In genomic region chr18:55589625-55590291, GRCh38 we compare ENCODE assay signal across 8 cellular contexts. TPM values are rescaled to one million over a fixed set of nuclear protein-coding genes. Genes with fewer than 3 reads are reported as not detected.
DNase-seq lines count a peak whose midpoint lies in the region; ATAC-seq, FAIRE-seq and TF ChIP-seq lines count a peak whose summit lies in the region.

No MANE protein-coding gene starts in this region.

- POLR2A ChIA-PET in endothelial cell of umbilical vein (lab: Charles Lee): interaction anchor here (0.6 to 0.8 kb wide), 4 partner anchors 35 to 251 kb away, joined by 3 to 6 read pairs (median 3); no protein-coding TSS in a partner anchor

- peak; percentile 93 to 99 for DNase-seq in HL-60 (ENCODE audit: low read depth in 1 of 2, low spot score in 1 of 2)
- DNase-seq in NK-92 (lab: John Stamatoyannopoulos, UW; ENCODE audit: unreplicated experiment): peak; percentile 12
- peak; percentile 74 for DNase-seq in activated CD8-positive, alpha-beta memory T cell treated with anti-CD3 and anti-CD28 coated beads, Interleukin-2, amount 50 U/mL, for 4 hours
- peak; percentile 97 for DNase-seq in endothelial cell of umbilical vein (ENCODE audit: low read depth, low spot score)
- peak; percentile 53 for DNase-seq in stimulated activated CD8-positive, alpha-beta memory T cell treated with anti-CD3 and anti-CD28 coated beads, Interleukin-15, amount 100 ng/mL, for 1 hour (ENCODE audit: low read depth)

- H3K9me1 ChIP-seq in endothelial cell of umbilical vein (replicated peaks; ENCODE audit: control insufficient read depth, extremely low read depth, insufficient read depth, low read length): no peaks in the 10 kb centered on the region

- H4K20me1 ChIP-seq in endothelial cell of umbilical vein (replicated peaks; ENCODE audit: control insufficient read depth, extremely low read depth, insufficient read depth, low read length): no peaks in the 10 kb centered on the region

- H3K27me3 ChIP-seq in HL-60 (ENCODE audit: insufficient read depth, poor library complexity, severe bottlenecking) (no peaks in the 10 kb centered on the region), endothelial cell of umbilical vein (ENCODE audit: control insufficient read depth in 2 of 2, insufficient read depth in 2 of 2, low read length in 2 of 2) (no peaks in the 10 kb centered on the region)

- peak overlapping the region; percentile 83 for H2AFZ ChIP-seq in endothelial cell of umbilical vein (ENCODE audit: low read depth, low read length)

- H3K4me3 ChIP-seq in HL-60 (replicated peaks; ENCODE audit: insufficient read depth, low read length) (peak overlapping the region; percentile 79), endothelial cell of umbilical vein (replicated peaks in 1 of 3; ENCODE audit: insufficient read depth in 1 of 3, low read depth in 1 of 3, low read length in 3 of 3) (peak overlapping the region; percentile 87 to 100 (median 98)), mesodermal cell (ENCODE audit: extremely low read depth, insufficient read depth, low read length, poor library complexity, severe bottlenecking) (peak overlapping the region; percentile 67)

- H3K4me2 ChIP-seq in endothelial cell of umbilical vein (ENCODE audit: insufficient read depth, low read length): peak overlapping the region; percentile 96

- no peak for TF ChIP-seq CTCF in C4-2B (conservative IDR thresholded peaks at IDR 0.05)
- TF ChIP-seq CTCF in HL-60 (IDR thresholded peaks at IDR 0.05; ENCODE audit: insufficient read depth, low read length): no peak
- no peak for TF ChIP-seq CTCF in endothelial cell of umbilical vein (IDR thresholded peaks at IDR 0.05; ENCODE audit: extremely low read depth in 1 of 2, insufficient read depth in 1 of 2, low read depth in 1 of 2, low read length in 2 of 2)

- no TSS peak for BruUV-seq in endothelial cell of umbilical vein (replicated peaks; lab: Mats Ljungman, UMichigan)

- TF ChIP-seq POLR2A in endothelial cell of umbilical vein (IDR thresholded peaks at IDR 0.05; ENCODE audit: low read depth, low read length): peak; percentile 81

- CTCF ChIA-PET in endothelial cell of umbilical vein (lab: Charles Lee): interaction anchor here (0.6 to 1.8 kb wide), 9 partner anchors 167 to 987 kb away, joined by 3 to 9 read pairs (median 4); no protein-coding TSS in a partner anchor

- 1 to 2% methylated on average over 32 to 33 of the region's 37 CpGs for WGBS in mesodermal cell (ENCODE audit: insufficient coverage in 2 of 2), 2 experiments

- peaks cover 39% of the 10 kb centered on the region for H3K79me2 ChIP-seq in endothelial cell of umbilical vein (ENCODE audit: control insufficient read depth, insufficient read depth, low read length)

- dilution Hi-C loops in endothelial cell of umbilical vein (cut with MboI; ENCODE audit: extremely low pct_ligation_motif_present, low sequenced_read_pairs): no loop called here

- intact Hi-C loops in endothelial cell of umbilical vein (cut with micrococcal nuclease): loop anchor here (1.0 to 10.0 kb wide), 15 partner anchors 111 to 986 kb away; no protein-coding TSS in a partner anchor

- H3K9me3 ChIP-seq in endothelial cell of umbilical vein (replicated peaks; ENCODE audit: control insufficient read depth, insufficient read depth, low read length) (no peaks in the 10 kb centered on the region), mesodermal cell (ENCODE audit: control insufficient read depth, low read length) (no peaks in the 10 kb centered on the region)

- peak; percentile 93 for ATAC-seq in GM19452 (IDR thresholded peaks at IDR 0.05; ENCODE audit: unreplicated experiment)

- H3K36me3 ChIP-seq in endothelial cell of umbilical vein (ENCODE audit: control insufficient read depth in 2 of 2, extremely low read depth in 1 of 2, insufficient read depth in 2 of 2, low read length in 2 of 2) (peaks cover 0 to 3% of the 10 kb centered on the region in 2 experiments), mesodermal cell (ENCODE audit: control insufficient read depth, insufficient read depth, low read length) (no peaks in the 10 kb centered on the region)

- peak overlapping the region; percentile 100 for H3K9ac ChIP-seq in endothelial cell of umbilical vein (replicated peaks; ENCODE audit: extremely low read depth, insufficient read depth, low read length)

- H3K4me1 ChIP-seq in endothelial cell of umbilical vein (ENCODE audit: control insufficient read depth, extremely low read depth, insufficient read depth, low read length) (peaks cover 23% of the 10 kb centered on the region), mesodermal cell (ENCODE audit: control insufficient read depth, insufficient read depth, low read length, poor library complexity, severe bottlenecking) (peaks cover 25% of the 10 kb centered on the region)

- peak; percentile 78 for FAIRE-seq in endothelial cell of umbilical vein (lab: Jason Lieb, UNC)

- H3K27ac ChIP-seq in C4-2B (peak overlapping the region; percentile 52), HL-60 (replicated peaks) (peak overlapping the region; percentile 73), endothelial cell of umbilical vein (ENCODE audit: insufficient read depth, low read depth, low read length) (peak overlapping the region; percentile 96), mesodermal cell (ENCODE audit: low read depth, low read length, severe bottlenecking) (no peak overlapping the region)

TF ChIP-seq in endothelial cell of umbilical vein, 7 proteins besides CTCF, POLR2A, EP300 and RAD21:
- TF ChIP-seq JUN (IDR thresholded peaks at IDR 0.05; ENCODE audit: borderline replicate concordance, insufficient read depth, insufficient read length, low read depth) (no peak), POLR2AphosphoS5 (IDR thresholded peaks at IDR 0.05; ENCODE audit: insufficient read depth, low read depth, low read length) (peak; percentile 79), MAX (IDR thresholded peaks at IDR 0.05; ENCODE audit: insufficient read depth, insufficient read length) (peak; percentile 67)

RNA-seq across cellular contexts. Expression of gene TCF4, which starts 1.8 kb away (rescaled TPM):
- total RNA-seq in endothelial cell of umbilical vein: 374 and 390 TPM in 2 replicates
- polyA plus RNA-seq in endothelial cell of umbilical vein: 183 and 204 TPM in 2 replicates
- 105 and 111 TPM in 2 replicates for polyA plus RNA-seq in endothelial cell of umbilical vein (2011; cell fraction: cytosol; rRNA removed)
- polyA plus RNA-seq in endothelial cell of umbilical vein (2011; cell fraction: nucleus; rRNA removed): 339 and 369 TPM in 2 replicates
- 89.6 and 91.0 TPM in 2 replicates for polyA plus RNA-seq in endothelial cell of umbilical vein (2012)
- 1,051 and 1,092 TPM in 2 replicates for polyA minus RNA-seq in endothelial cell of umbilical vein
- polyA minus RNA-seq in endothelial cell of umbilical vein (2011; cell fraction: cytosol; rRNA and poly(A)+ RNA removed): not detected
- polyA minus RNA-seq in endothelial cell of umbilical vein (2011; cell fraction: nucleus; rRNA and poly(A)+ RNA removed): 1,225 and 1,558 TPM in 2 replicates
- 81.0 TPM for polyA plus RNA-seq in mesodermal cell (2013, experiment 1 of 2)
- 71.6 TPM for polyA plus RNA-seq in mesodermal cell (2013, experiment 2 of 2)

Comparison
In these comparisons a context has a peak if more than half of its experiments do, and no peak if none do; other contexts are left out.
1. DNase-seq: peak in every context shown above with its lines; median percentile 97 in endothelial cell of umbilical vein; 96 in HL-60; 74 in activated CD8-positive, alpha-beta memory T cell treated with anti-CD3 and anti-CD28 coated beads, Interleukin-2, amount 50 U/mL, for 4 hours; 53 in stimulated activated CD8-positive, alpha-beta memory T cell treated with anti-CD3 and anti-CD28 coated beads, Interleukin-15, amount 100 ng/mL, for 1 hour; 12 in NK-92.